Comparison of ENCODE assay signal across 16 cellular contexts in the genomic region with DNA sequence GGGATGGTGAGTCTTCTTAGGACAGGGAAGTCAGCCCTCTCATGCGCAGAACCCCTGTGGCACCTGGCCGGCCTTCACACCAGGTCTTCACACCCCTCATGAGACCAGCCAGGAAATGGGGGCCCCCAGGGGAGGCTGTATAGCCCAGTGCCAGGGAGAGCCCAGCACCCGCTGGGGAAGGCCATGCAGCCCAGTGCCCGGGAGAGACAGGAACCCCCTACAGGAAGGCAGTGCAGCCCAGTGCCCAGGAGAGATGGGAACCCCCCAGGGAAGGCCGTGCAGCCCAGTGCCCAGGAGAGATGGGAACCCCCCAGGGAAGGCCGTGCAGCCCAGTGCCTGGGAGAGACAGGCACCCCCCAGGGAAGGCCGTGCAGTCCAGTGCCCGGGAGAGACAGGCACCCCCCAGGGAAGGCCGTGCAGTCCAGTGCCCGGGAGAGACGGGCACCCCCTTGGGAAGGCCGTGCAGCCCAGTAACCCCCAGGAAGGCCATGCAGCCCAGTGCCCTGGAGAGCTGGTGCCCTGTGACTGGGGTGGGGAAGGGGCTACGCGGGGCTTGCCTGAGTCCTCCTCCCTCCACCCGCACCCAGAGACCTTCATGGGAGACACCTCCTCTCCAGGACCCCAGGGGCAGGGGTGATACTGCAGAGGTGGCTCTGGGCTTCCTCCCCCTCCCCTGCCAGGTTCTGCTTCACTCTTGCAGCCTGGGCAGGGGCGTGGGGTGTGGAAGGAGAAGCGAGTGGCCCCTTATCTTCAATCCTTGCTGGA.
DNase-seq lines count a peak whose midpoint lies in the region; ATAC-seq and TF ChIP-seq lines count a peak whose summit lies in the region.
"Had no signal": no experiment of that assay in that cellular context is flagged by ENCODE, and none has a peak within 500 bp of the region (broad histone marks: within the 10 kb centered on the region; RNA-seq: fewer than 3 reads in every experiment).

No MANE protein-coding gene starts in this region.

- intact Hi-C loops in lower lobe of right lung (cut with DNase I) = no loop called here

- no peak overlapping the region for H3K27ac Mint-ChIP-seq in activated naive CD8-positive, alpha-beta T cell treated with anti-CD3 and anti-CD28 coated beads, Interleukin-2, amount 10 ng/mL, durations not matched to agents 7 days and 5 days
- no peak overlapping the region for H3K27ac Mint-ChIP-seq in activated naive CD8-positive, alpha-beta T cell treated with anti-CD3 and anti-CD28 coated beads, Interleukin-2, amount 50 U/mL, for 24 hours
- H3K27ac Mint-ChIP-seq in type B pancreatic cell = no peak overlapping the region
- H3K27ac Mint-ChIP-seq: CD8-positive, alpha-beta T cell had no signal

- peak; percentile 20 for DNase-seq in activated naive CD8-positive, alpha-beta T cell treated with anti-CD3 and anti-CD28 coated beads, Interleukin-2, amount 10 ng/mL, durations not matched to agents 7 days and 5 days
- no peak for DNase-seq in activated naive CD8-positive, alpha-beta T cell treated with anti-CD3 and anti-CD28 coated beads, Interleukin-2, amount 50 U/mL, for 24 hours
- DNase-seq in lower lobe of right lung (peak; percentile 30), type B pancreatic cell (ENCODE audit: extremely low spot score, unreplicated experiment) (peak; percentile 62), globus pallidus (ENCODE audit: low spot score) (no peak)
- DNase-seq: CD8-positive, alpha-beta T cell; DMS79 treated with DMSO at 0.1 percent for 48 hours; KBM-7; NCI-H146; NCI-H2081 treated with DMSO at 0.1 percent for 48 hours; NCI-H2227 treated with DMSO at 0.1 percent for 48 hours; NCI-H526 treated with DMSO at 0.1 percent for 48 hours had no signal

- no peaks in the 10 kb centered on the region for H3K4me1 Mint-ChIP-seq in activated naive CD8-positive, alpha-beta T cell treated with anti-CD3 and anti-CD28 coated beads, Interleukin-2, amount 10 ng/mL, durations not matched to agents 7 days and 5 days
- no peaks in the 10 kb centered on the region for H3K4me1 Mint-ChIP-seq in activated naive CD8-positive, alpha-beta T cell treated with anti-CD3 and anti-CD28 coated beads, Interleukin-2, amount 50 U/mL, for 24 hours
- peaks cover 8% of the 10 kb centered on the region for H3K4me1 Mint-ChIP-seq in type B pancreatic cell (ENCODE audit: unreplicated experiment)

- H3K9me3 Mint-ChIP-seq in activated naive CD8-positive, alpha-beta T cell treated with anti-CD3 and anti-CD28 coated beads, Interleukin-2, amount 10 ng/mL, durations not matched to agents 7 days and 5 days = no peaks in the 10 kb centered on the region
- no peaks in the 10 kb centered on the region for H3K9me3 Mint-ChIP-seq in activated naive CD8-positive, alpha-beta T cell treated with anti-CD3 and anti-CD28 coated beads, Interleukin-2, amount 50 U/mL, for 24 hours
- no peaks in the 10 kb centered on the region for H3K9me3 Mint-ChIP-seq in type B pancreatic cell
- H3K9me3 Mint-ChIP-seq: CD8-positive, alpha-beta T cell had no signal

- no peaks in the 10 kb centered on the region for H3K9me3 ChIP-seq in HEK293 (ENCODE audit: control insufficient read depth, insufficient read depth, low read depth, low read length)
- H3K9me3 ChIP-seq in lower lobe of right lung = no peaks in the 10 kb centered on the region

- no peaks in the 10 kb centered on the region for H3K36me3 ChIP-seq in HEK293 (ENCODE audit: control insufficient read depth in 2 of 2, insufficient read depth in 1 of 2, low read length in 2 of 2)
- H3K36me3 ChIP-seq in lower lobe of right lung = no peaks in the 10 kb centered on the region

- H3K27me3 ChIP-seq in lower lobe of right lung (ENCODE audit: low read depth) = peaks cover 12% of the 10 kb centered on the region

- POLR2A ChIA-PET in activated naive CD8-positive, alpha-beta T cell treated with anti-CD3 and anti-CD28 coated beads, Interleukin-2, amount 10 ng/mL, durations not matched to agents 7 days and 5 days (lab: Charles Lee) = no interaction called here
- POLR2A ChIA-PET in HEK293 (lab: Yijun Ruan, JAX) = no interaction called here

- no peak overlapping the region for H3K4me3 ChIP-seq in HEK293 (ENCODE audit: low read depth, low read length)
- H3K4me3 ChIP-seq in lower lobe of right lung = no peak overlapping the region

- CTCF ChIA-PET in HEK293 (lab: Yijun Ruan, JAX) = interaction anchor here (1.2 to 1.6 kb wide), 2 partner anchors 9 to 10 kb away, joined by 5 to 12 read pairs; no protein-coding TSS in a partner anchor

- TF ChIP-seq CTCF in HEK293 (tag by site-specific recombination; IDR thresholded peaks at IDR 0.05) (no peak), lower lobe of right lung (IDR thresholded peaks at IDR 0.05) (no peak), type B pancreatic cell (conservative IDR thresholded peaks at IDR 0.05) (no peak)

- H3K27ac ChIP-seq in HEK293 (ENCODE audit: extremely low read depth, low read depth, low read length) (no peak overlapping the region), lower lobe of right lung (no peak overlapping the region)

- peaks cover 4% of the 10 kb centered on the region for H3K27me3 Mint-ChIP-seq in activated naive CD8-positive, alpha-beta T cell treated with anti-CD3 and anti-CD28 coated beads, Interleukin-2, amount 10 ng/mL, durations not matched to agents 7 days and 5 days
- no peaks in the 10 kb centered on the region for H3K27me3 Mint-ChIP-seq in activated naive CD8-positive, alpha-beta T cell treated with anti-CD3 and anti-CD28 coated beads, Interleukin-2, amount 50 U/mL, for 24 hours
- H3K27me3 Mint-ChIP-seq in type B pancreatic cell = peaks cover 13% of the 10 kb centered on the region

- no peak for ATAC-seq in activated naive CD8-positive, alpha-beta T cell treated with anti-CD3 and anti-CD28 coated beads, Interleukin-2, amount 10 ng/mL, durations not matched to agents 7 days and 5 days (ENCODE audit: low read depth)
- ATAC-seq in activated naive CD8-positive, alpha-beta T cell treated with anti-CD3 and anti-CD28 coated beads, Interleukin-2, amount 50 U/mL, for 24 hours = no peak
- ATAC-seq in lower lobe of right lung (no peak), HG03175 (IDR thresholded peaks at IDR 0.05; ENCODE audit: unreplicated experiment) (no peak), esophagus mucosa (no peak)
- ATAC-seq: CD8-positive, alpha-beta T cell; HCT116 had no signal

- H3K4me1 ChIP-seq in HEK293 (ENCODE audit: control insufficient read depth, insufficient read depth, low read length) (peaks cover 7% of the 10 kb centered on the region), lower lobe of right lung (no peaks in the 10 kb centered on the region)

- H3K36me3 Mint-ChIP-seq in activated naive CD8-positive, alpha-beta T cell treated with anti-CD3 and anti-CD28 coated beads, Interleukin-2, amount 10 ng/mL, durations not matched to agents 7 days and 5 days = no peaks in the 10 kb centered on the region
- no peaks in the 10 kb centered on the region for H3K36me3 Mint-ChIP-seq in activated naive CD8-positive, alpha-beta T cell treated with anti-CD3 and anti-CD28 coated beads, Interleukin-2, amount 50 U/mL, for 24 hours (ENCODE audit: low read depth)
- H3K36me3 Mint-ChIP-seq in type B pancreatic cell = no peaks in the 10 kb centered on the region
- H3K36me3 Mint-ChIP-seq: CD8-positive, alpha-beta T cell had no signal

- no peak overlapping the region for H3K4me3 Mint-ChIP-seq in activated naive CD8-positive, alpha-beta T cell treated with anti-CD3 and anti-CD28 coated beads, Interleukin-2, amount 10 ng/mL, durations not matched to agents 7 days and 5 days
- no peak overlapping the region for H3K4me3 Mint-ChIP-seq in activated naive CD8-positive, alpha-beta T cell treated with anti-CD3 and anti-CD28 coated beads, Interleukin-2, amount 50 U/mL, for 24 hours
- no peak overlapping the region for H3K4me3 Mint-ChIP-seq in type B pancreatic cell
- H3K4me3 Mint-ChIP-seq: CD8-positive, alpha-beta T cell had no signal

TF ChIP-seq in HEK293, 187 proteins besides CTCF, POLR2A, EP300 and RAD21:
- TF ChIP-seq GLIS1 (tag by site-specific recombination; IDR thresholded peaks at IDR 0.05) (0 out of 2 replicates have a peak, but pooled peaks have one; percentile 8), ZNF184 (tag by site-specific recombination; IDR thresholded peaks at IDR 0.05) (no peak), ZNF426 (tag by site-specific recombination; IDR thresholded peaks at IDR 0.05) (no peak)
TF ChIP-seq in HEK293: peak in this region for 1.

Comparison
In these comparisons a context has a peak if more than half of its experiments do, and no peak if none do; other contexts are left out.
1. DNase-seq: peak in activated naive CD8-positive, alpha-beta T cell treated with anti-CD3 and anti-CD28 coated beads, Interleukin-2, amount 10 ng/mL, durations not matched to agents 7 days and 5 days (single experiment), lower lobe of right lung (single experiment) and type B pancreatic cell (single experiment); none in activated naive CD8-positive, alpha-beta T cell treated with anti-CD3 and anti-CD28 coated beads, Interleukin-2, amount 50 U/mL, for 24 hours (single experiment) and globus pallidus (single experiment).